ENCODE assay signal across 12 cellular contexts in genomic region chr5:157215143-157215825, GRCh38. TPM values are rescaled to one million over a fixed set of nuclear protein-coding genes. Genes with fewer than 3 reads are reported as not detected.
DNase-seq lines count a peak whose midpoint lies in the region; ATAC-seq, FAIRE-seq and TF ChIP-seq lines count a peak whose summit lies in the region.
"Had no signal": no experiment of that assay in that cellular context is flagged by ENCODE, and none has a peak within 500 bp of the region (broad histone marks: within the 10 kb centered on the region; RNA-seq: fewer than 3 reads in every experiment).

No MANE protein-coding gene starts in this region.

- peak; percentile 31 for ATAC-seq in GM21390 (IDR thresholded peaks at IDR 0.05; ENCODE audit: unreplicated experiment)
- peak; percentile 45 for ATAC-seq in HG03378 (IDR thresholded peaks at IDR 0.05; ENCODE audit: unreplicated experiment)

- peaks cover 6% of the 10 kb centered on the region for H3K27me3 Mint-ChIP-seq in mesothelial cell of epicardium (ENCODE audit: low read depth)

- no peak overlapping the region for H3K27ac Mint-ChIP-seq in mesothelial cell of epicardium

- no peaks in the 10 kb centered on the region for H3K9me3 Mint-ChIP-seq in mesothelial cell of epicardium

- no peaks in the 10 kb centered on the region for H3K36me3 Mint-ChIP-seq in mesothelial cell of epicardium

- TF ChIP-seq CTCF in mesothelial cell of epicardium (IDR thresholded peaks at IDR 0.05; ENCODE audit: unreplicated experiment) (no peak), coronary artery (IDR thresholded peaks at IDR 0.05) (no peak)

- no peak overlapping the region for H3K27ac ChIP-seq in coronary artery

- H3K4me1 Mint-ChIP-seq in mesothelial cell of epicardium = no peaks in the 10 kb centered on the region

- H3K4me3 Mint-ChIP-seq in mesothelial cell of epicardium = no peak overlapping the region

- no peak overlapping the region for H3K4me3 ChIP-seq in coronary artery
- H3K4me3 ChIP-seq: HAP-1 had no signal

- FAIRE-seq in GM18507 (lab: Jason Lieb, UNC) = peak; percentile 94

- DNase-seq in GM18507 (ENCODE audit: extremely low spot score, insufficient read length, low read depth) (no peak), mesothelial cell of epicardium (ENCODE audit: low spot score in 2 of 2, unreplicated experiment in 2 of 2) (no peak), NCI-H526 (lab: John Stamatoyannopoulos, UW) (no peak), coronary artery (ENCODE audit: low spot score) (no peak), SIG-M5 treated with dmso at 0.1 percent for 504 hours (lab: John Stamatoyannopoulos, UW; ENCODE audit: unreplicated experiment) (no peak)
- DNase-seq in effector CD4-positive, alpha-beta T cell = peak; percentile 20
- DNase-seq: cortex of kidney, DMS79 had no signal

RNA-seq across cellular contexts. Expression of gene ITK, which starts 34.6 kb away (rescaled TPM):
- 0.09 TPM in 1 of 3 replicates, not detected in the others for total RNA-seq in mesothelial cell of epicardium
- total RNA-seq: RPMI7951 had no signal

RNA-seq across cellular contexts. Expression of gene GARIN3, which starts 49.2 kb away (rescaled TPM):
- not detected in 3 replicates for total RNA-seq in mesothelial cell of epicardium
- total RNA-seq: RPMI7951 had no signal

RNA-seq across cellular contexts. Expression of gene CYFIP2, which starts 50.6 kb away (rescaled TPM):
- total RNA-seq in mesothelial cell of epicardium = 80.9 to 82.9 TPM (median 82.2 TPM) in 3 replicates
